Comparison of ENCODE assay signal across 1 cellular context in the genomic region with DNA sequence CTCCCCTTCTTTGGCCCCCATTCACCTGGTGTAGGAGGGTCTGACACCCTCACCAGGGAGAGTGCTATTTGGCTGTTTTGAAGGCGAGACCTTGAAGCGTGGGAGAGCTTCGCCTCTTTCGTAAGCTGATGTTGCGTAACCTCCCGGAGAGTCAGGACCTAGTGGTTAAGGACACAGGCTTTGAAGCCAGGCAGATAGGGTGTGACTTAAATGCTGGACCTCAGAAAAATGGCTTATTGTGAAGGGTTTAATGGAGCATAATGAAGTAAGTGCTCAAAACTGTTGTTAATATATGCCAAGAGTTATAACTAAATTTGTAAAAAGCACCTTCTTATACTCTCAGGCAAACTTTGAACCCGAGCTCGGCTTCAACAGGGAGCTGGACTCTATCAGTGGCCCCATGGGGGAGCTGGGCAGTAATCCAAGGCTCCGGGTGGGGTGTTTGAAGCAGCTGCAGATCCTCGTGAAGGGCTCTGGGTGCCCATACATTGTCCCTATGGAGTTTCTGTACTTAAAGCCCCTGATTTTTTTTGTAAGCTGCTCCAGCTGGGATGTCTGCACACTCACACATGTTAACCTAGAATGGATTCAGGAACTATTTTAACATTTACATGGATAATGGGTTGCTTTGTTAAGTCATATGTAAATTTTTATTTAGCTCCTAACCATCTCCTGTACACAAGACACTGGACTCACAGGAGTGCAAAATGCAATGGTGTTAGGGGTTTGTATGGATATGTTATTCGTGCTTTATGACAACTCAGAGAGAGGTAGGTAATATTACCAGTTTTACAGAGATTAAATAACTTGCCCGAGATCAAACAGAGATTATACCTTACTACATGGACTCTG.
A peak's percentile ranks its signal among the peaks of the same experiment; 100 is the strongest.
TF ChIP-seq lines count a peak whose summit lies in the region.

No MANE protein-coding gene starts in this region.

TF ChIP-seq in HepG2, 621 proteins besides CTCF, POLR2A, EP300 and RAD21 (continued from another document and continues in another):
- TF ChIP-seq, protein P1, sequence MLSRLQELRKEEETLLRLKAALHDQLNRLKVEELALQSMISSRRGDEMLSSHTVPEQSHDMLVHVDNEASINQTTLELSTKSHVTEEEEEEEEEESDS (CRISPR knock-in tag; IDR thresholded peaks at IDR 0.05; ENCODE audit: borderline replicate concordance) = no peak
- TF ChIP-seq, protein P2, sequence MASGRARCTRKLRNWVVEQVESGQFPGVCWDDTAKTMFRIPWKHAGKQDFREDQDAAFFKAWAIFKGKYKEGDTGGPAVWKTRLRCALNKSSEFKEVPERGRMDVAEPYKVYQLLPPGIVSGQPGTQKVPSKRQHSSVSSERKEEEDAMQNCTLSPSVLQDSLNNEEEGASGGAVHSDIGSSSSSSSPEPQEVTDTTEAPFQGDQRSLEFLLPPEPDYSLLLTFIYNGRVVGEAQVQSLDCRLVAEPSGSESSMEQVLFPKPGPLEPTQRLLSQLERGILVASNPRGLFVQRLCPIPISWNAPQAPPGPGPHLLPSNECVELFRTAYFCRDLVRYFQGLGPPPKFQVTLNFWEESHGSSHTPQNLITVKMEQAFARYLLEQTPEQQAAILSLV (CRISPR knock-in tag; IDR thresholded peaks at IDR 0.05; ENCODE audit: borderline replicate concordance) = no peak
- peak; percentile 55; the same call in 1 of the 2 replicates for TF ChIP-seq KMT2A (CRISPR knock-in tag; IDR thresholded peaks at IDR 0.05)
- TF ChIP-seq ZNF550 (CRISPR knock-in tag; IDR thresholded peaks at IDR 0.05; ENCODE audit: borderline replicate concordance) = 0 out of 2 replicates have a peak, but pooled peaks have one; percentile 56
- TF ChIP-seq RBM39 (IDR thresholded peaks at IDR 0.05; ENCODE audit: low read depth, low read length, poor library complexity, severe bottlenecking) = no peak
- no peak for TF ChIP-seq ZNF274 (CRISPR knock-in tag; IDR thresholded peaks at IDR 0.05)
- TF ChIP-seq, protein P3, sequence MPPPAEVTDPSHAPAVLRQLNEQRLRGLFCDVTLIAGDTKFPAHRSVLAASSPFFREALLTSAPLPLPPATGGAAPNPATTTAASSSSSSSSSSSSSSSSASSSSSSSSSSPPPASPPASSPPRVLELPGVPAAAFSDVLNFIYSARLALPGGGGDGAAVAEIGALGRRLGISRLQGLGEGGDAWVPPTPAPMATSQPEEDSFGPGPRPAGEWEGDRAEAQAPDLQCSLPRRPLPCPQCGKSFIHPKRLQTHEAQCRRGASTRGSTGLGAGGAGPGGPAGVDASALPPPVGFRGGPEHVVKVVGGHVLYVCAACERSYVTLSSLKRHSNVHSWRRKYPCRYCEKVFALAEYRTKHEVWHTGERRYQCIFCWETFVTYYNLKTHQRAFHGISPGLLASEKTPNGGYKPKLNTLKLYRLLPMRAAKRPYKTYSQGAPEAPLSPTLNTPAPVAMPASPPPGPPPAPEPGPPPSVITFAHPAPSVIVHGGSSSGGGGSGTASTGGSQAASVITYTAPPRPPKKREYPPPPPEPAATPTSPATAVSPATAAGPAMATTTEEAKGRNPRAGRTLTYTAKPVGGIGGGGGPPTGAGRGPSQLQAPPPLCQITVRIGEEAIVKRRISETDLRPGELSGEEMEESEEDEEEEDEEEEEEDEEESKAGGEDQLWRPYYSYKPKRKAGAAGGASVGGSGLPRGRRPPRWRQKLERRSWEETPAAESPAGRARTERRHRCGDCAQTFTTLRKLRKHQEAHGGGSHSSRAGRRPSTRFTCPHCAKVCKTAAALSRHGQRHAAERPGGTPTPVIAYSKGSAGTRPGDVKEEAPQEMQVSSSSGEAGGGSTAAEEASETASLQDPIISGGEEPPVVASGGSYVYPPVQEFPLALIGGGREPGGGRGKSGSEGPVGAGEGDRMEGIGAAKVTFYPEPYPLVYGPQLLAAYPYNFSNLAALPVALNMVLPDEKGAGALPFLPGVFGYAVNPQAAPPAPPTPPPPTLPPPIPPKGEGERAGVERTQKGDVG (CRISPR knock-in tag; IDR thresholded peaks at IDR 0.05; ENCODE audit: borderline replicate concordance) = peak; percentile 82; the same call in 1 of the 2 replicates
- TF ChIP-seq, protein P4, sequence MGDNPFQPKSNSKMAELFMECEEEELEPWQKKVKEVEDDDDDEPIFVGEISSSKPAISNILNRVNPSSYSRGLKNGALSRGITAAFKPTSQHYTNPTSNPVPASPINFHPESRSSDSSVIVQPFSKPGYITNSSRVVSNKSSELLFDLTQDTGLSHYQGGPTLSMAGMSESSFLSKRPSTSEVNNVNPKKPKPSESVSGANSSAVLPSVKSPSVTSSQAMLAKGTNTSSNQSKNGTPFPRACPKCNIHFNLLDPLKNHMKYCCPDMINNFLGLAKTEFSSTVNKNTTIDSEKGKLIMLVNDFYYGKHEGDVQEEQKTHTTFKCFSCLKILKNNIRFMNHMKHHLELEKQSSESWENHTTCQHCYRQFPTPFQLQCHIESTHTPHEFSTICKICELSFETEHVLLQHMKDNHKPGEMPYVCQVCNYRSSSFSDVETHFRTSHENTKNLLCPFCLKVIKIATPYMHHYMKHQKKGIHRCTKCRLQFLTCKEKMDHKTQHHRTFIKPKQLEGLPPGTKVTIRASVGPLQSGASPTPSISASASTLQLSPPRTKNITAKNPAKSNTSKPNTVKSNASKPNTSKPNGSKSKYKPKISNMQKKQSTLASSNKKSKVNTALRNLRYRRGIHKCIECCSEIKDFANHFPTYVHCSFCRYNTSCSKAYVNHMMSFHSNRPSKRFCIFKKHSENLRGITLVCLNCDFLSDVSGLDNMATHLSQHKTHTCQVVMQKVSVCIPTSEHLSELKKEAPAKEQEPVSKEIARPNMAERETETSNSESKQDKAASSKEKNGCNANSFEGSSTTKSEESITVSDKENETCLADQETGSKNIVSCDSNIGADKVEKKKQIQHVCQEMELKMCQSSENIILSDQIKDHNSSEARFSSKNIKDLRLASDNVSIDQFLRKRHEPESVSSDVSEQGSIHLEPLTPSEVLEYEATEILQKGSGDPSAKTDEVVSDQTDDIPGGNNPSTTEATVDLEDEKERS (CRISPR knock-in tag; IDR thresholded peaks at IDR 0.05) = peak; percentile 82
- no peak for TF ChIP-seq NPAS2 (CRISPR knock-in tag; IDR thresholded peaks at IDR 0.05; ENCODE audit: borderline replicate concordance)
- TF ChIP-seq, protein P5, sequence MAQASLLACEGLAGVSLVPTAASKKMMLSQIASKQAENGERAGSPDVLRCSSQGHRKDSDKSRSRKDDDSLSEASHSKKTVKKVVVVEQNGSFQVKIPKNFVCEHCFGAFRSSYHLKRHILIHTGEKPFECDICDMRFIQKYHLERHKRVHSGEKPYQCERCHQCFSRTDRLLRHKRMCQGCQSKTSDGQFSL (CRISPR knock-in tag; IDR thresholded peaks at IDR 0.05) = no peak
- no peak for TF ChIP-seq NCOA5 (CRISPR knock-in tag; IDR thresholded peaks at IDR 0.05)
- TF ChIP-seq, protein P6, sequence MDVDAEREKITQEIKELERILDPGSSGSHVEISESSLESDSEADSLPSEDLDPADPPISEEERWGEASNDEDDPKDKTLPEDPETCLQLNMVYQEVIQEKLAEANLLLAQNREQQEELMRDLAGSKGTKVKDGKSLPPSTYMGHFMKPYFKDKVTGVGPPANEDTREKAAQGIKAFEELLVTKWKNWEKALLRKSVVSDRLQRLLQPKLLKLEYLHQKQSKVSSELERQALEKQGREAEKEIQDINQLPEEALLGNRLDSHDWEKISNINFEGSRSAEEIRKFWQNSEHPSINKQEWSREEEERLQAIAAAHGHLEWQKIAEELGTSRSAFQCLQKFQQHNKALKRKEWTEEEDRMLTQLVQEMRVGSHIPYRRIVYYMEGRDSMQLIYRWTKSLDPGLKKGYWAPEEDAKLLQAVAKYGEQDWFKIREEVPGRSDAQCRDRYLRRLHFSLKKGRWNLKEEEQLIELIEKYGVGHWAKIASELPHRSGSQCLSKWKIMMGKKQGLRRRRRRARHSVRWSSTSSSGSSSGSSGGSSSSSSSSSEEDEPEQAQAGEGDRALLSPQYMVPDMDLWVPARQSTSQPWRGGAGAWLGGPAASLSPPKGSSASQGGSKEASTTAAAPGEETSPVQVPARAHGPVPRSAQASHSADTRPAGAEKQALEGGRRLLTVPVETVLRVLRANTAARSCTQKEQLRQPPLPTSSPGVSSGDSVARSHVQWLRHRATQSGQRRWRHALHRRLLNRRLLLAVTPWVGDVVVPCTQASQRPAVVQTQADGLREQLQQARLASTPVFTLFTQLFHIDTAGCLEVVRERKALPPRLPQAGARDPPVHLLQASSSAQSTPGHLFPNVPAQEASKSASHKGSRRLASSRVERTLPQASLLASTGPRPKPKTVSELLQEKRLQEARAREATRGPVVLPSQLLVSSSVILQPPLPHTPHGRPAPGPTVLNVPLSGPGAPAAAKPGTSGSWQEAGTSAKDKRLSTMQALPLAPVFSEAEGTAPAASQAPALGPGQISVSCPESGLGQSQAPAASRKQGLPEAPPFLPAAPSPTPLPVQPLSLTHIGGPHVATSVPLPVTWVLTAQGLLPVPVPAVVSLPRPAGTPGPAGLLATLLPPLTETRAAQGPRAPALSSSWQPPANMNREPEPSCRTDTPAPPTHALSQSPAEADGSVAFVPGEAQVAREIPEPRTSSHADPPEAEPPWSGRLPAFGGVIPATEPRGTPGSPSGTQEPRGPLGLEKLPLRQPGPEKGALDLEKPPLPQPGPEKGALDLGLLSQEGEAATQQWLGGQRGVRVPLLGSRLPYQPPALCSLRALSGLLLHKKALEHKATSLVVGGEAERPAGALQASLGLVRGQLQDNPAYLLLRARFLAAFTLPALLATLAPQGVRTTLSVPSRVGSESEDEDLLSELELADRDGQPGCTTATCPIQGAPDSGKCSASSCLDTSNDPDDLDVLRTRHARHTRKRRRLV (CRISPR knock-in tag; IDR thresholded peaks at IDR 0.05) = 0 out of 2 replicates have a peak, but pooled peaks have one; percentile 58
- 0 out of 2 replicates have a peak, but pooled peaks have one; percentile 44 for TF ChIP-seq ZNF891 (CRISPR knock-in tag; IDR thresholded peaks at IDR 0.05)
- no peak for TF ChIP-seq SMARCE1 (IDR thresholded peaks at IDR 0.05; ENCODE audit: borderline replicate concordance)
- TF ChIP-seq, protein P7, sequence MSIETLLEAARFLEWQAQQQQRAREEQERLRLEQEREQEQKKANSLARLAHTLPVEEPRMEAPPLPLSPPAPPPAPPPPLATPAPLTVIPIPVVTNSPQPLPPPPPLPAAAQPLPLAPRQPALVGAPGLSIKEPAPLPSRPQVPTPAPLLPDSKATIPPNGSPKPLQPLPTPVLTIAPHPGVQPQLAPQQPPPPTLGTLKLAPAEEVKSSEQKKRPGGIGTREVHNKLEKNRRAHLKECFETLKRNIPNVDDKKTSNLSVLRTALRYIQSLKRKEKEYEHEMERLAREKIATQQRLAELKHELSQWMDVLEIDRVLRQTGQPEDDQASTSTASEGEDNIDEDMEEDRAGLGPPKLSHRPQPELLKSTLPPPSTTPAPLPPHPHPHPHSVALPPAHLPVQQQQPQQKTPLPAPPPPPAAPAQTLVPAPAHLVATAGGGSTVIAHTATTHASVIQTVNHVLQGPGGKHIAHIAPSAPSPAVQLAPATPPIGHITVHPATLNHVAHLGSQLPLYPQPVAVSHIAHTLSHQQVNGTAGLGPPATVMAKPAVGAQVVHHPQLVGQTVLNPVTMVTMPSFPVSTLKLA (IDR thresholded peaks at IDR 0.05) = no peak
- no peak for TF ChIP-seq ZNF354B (CRISPR knock-in tag; IDR thresholded peaks at IDR 0.05)
- peak; percentile 92 for TF ChIP-seq ZMYM3 (CRISPR knock-in tag; IDR thresholded peaks at IDR 0.05)
- TF ChIP-seq CENPX (CRISPR knock-in tag; IDR thresholded peaks at IDR 0.05) = no peak
- TF ChIP-seq, protein P8, sequence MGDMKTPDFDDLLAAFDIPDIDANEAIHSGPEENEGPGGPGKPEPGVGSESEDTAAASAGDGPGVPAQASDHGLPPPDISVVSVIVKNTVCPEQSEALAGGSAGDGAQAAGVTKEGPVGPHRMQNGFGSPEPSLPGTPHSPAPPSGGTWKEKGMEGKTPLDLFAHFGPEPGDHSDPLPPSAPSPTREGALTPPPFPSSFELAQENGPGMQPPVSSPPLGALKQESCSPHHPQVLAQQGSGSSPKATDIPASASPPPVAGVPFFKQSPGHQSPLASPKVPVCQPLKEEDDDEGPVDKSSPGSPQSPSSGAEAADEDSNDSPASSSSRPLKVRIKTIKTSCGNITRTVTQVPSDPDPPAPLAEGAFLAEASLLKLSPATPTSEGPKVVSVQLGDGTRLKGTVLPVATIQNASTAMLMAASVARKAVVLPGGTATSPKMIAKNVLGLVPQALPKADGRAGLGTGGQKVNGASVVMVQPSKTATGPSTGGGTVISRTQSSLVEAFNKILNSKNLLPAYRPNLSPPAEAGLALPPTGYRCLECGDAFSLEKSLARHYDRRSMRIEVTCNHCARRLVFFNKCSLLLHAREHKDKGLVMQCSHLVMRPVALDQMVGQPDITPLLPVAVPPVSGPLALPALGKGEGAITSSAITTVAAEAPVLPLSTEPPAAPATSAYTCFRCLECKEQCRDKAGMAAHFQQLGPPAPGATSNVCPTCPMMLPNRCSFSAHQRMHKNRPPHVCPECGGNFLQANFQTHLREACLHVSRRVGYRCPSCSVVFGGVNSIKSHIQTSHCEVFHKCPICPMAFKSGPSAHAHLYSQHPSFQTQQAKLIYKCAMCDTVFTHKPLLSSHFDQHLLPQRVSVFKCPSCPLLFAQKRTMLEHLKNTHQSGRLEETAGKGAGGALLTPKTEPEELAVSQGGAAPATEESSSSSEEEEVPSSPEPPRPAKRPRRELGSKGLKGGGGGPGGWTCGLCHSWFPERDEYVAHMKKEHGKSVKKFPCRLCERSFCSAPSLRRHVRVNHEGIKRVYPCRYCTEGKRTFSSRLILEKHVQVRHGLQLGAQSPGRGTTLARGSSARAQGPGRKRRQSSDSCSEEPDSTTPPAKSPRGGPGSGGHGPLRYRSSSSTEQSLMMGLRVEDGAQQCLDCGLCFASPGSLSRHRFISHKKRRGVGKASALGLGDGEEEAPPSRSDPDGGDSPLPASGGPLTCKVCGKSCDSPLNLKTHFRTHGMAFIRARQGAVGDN (CRISPR knock-in tag; IDR thresholded peaks at IDR 0.05) = peak; percentile 47; the same call in 1 of the 2 replicates
- TF ChIP-seq ZNF44 (CRISPR knock-in tag; IDR thresholded peaks at IDR 0.05) = 0 out of 2 replicates have a peak, but pooled peaks have one; percentile 27
- TF ChIP-seq, protein P9, sequence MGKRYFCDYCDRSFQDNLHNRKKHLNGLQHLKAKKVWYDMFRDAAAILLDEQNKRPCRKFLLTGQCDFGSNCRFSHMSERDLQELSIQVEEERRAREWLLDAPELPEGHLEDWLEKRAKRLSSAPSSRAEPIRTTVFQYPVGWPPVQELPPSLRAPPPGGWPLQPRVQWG (CRISPR knock-in tag; IDR thresholded peaks at IDR 0.05; ENCODE audit: borderline replicate concordance, low read depth) = no peak
- TF ChIP-seq NONO (IDR thresholded peaks at IDR 0.05) = no peak
- peak; percentile 95 for TF ChIP-seq NONO (CRISPR knock-in tag; conservative IDR thresholded peaks at IDR 0.05)
- 0 out of 2 replicates have a peak, but pooled peaks have one; percentile 47 for TF ChIP-seq ZFP36L2 (CRISPR knock-in tag; IDR thresholded peaks at IDR 0.05)
- TF ChIP-seq FIP1L1 (IDR thresholded peaks at IDR 0.05; ENCODE audit: borderline replicate concordance, insufficient read depth, low read depth, low read length) = no peak
- peak; percentile 61; the same call in 1 of the 2 replicates for TF ChIP-seq KDM3A (CRISPR knock-in tag; IDR thresholded peaks at IDR 0.05; ENCODE audit: low read depth)
- peak; percentile 52; the same call in 1 of the 2 replicates for TF ChIP-seq NR2F2 (IDR thresholded peaks at IDR 0.05; ENCODE audit: borderline replicate concordance, low read depth)
- TF ChIP-seq ZFP36 (IDR thresholded peaks at IDR 0.05; ENCODE audit: borderline replicate concordance, low read depth, low read length, partially characterized antibody) = no peak
